In genomic region chr17:35046740-35047283, GRCh38 we compare ENCODE assay signal across 8 cellular contexts. TPM values are rescaled to one million over a fixed set of nuclear protein-coding genes. Genes with fewer than 3 reads are reported as not detected.
DNase-seq lines count a peak whose midpoint lies in the region; ATAC-seq and TF ChIP-seq lines count a peak whose summit lies in the region.

No MANE protein-coding gene starts in this region.

- H2AFZ ChIP-seq in GM23338, result no peak overlapping the region

- ATAC-seq in HG03108 (IDR thresholded peaks at IDR 0.05; ENCODE audit: unreplicated experiment) (peak; percentile 47), GM23338 (no peak), GM19397 (IDR thresholded peaks at IDR 0.05; ENCODE audit: unreplicated experiment) (no peak)

- H3K4me3 ChIP-seq in GM06990 (replicated peaks; ENCODE audit: low read depth, low read length), result peak overlapping the region; percentile 41
- H3K4me3 ChIP-seq in WERI-Rb-1 (ENCODE audit: low read depth, low read length), result peak overlapping the region; percentile 41
- H3K4me3 ChIP-seq in GM23338, result no peak overlapping the region

- H3K9me2 ChIP-seq in GM23338 (ENCODE audit: insufficient read depth), result no peaks in the 10 kb centered on the region

- no peaks in the 10 kb centered on the region for H3K79me2 ChIP-seq in GM23338 (replicated peaks; ENCODE audit: insufficient read depth)

- no peak overlapping the region for H3K4me3 Mint-ChIP-seq in GM23338

- H3F3A ChIP-seq in GM23338 (replicated peaks; ENCODE audit: low read depth), result 0 out of 2 replicates have a peak, but pooled peaks cover 3% of the 10 kb centered on the region

- H3K36me3 ChIP-seq in GM06990 (ENCODE audit: control insufficient read depth, insufficient read depth, low read length), result no peaks in the 10 kb centered on the region
- H3K36me3 ChIP-seq in WERI-Rb-1, result no peaks in the 10 kb centered on the region
- no peaks in the 10 kb centered on the region for H3K36me3 ChIP-seq in GM23338 (ENCODE audit: insufficient read depth)

- H3K36me3 Mint-ChIP-seq in GM23338 (ENCODE audit: low read depth), result 0 out of 3 replicates have a peak, but pooled peaks cover 3% of the 10 kb centered on the region

- 0 out of 2 replicates have a peak, but pooled peaks cover 2% of the 10 kb centered on the region for H3K4me1 ChIP-seq in GM23338 (ENCODE audit: insufficient read depth)

- DNase-seq in GM06990 (ENCODE audit: extremely low read depth, insufficient read length) (peak; percentile 50), WERI-Rb-1 (peak; percentile 25), dermis microvascular lymphatic vessel endothelial cell (ENCODE audit: low read depth in 2 of 2) (peak; percentile 63 to 91), GM23338 (ENCODE audit: low spot score) (no peak), NCI-H2081 (lab: John Stamatoyannopoulos, UW) (no peak)
- peak; percentile 26 to 35 for DNase-seq in stimulated activated CD4-positive, alpha-beta T cell treated with anti-CD3 and anti-CD28 coated beads, Interleukin-12 subunit alpha, Interleukin-12 subunit beta, amount 100 ng/mL, for 24 hours (ENCODE audit: low read depth in 2 of 2)

- H3K27ac ChIP-seq in WERI-Rb-1, result peak overlapping the region; percentile 35
- no peak overlapping the region for H3K27ac ChIP-seq in GM23338 (ENCODE audit: low read depth)

- peaks cover 11% of the 10 kb centered on the region for H3K4me1 Mint-ChIP-seq in GM23338

- TF ChIP-seq CTCF in GM06990 (IDR thresholded peaks at IDR 0.05; ENCODE audit: insufficient read depth, low read length, poor library complexity, severe bottlenecking) (no peak), WERI-Rb-1 (IDR thresholded peaks at IDR 0.05; ENCODE audit: low read depth, low read length) (no peak), GM23338 (conservative IDR thresholded peaks at IDR 0.05; ENCODE audit: low read depth in 2 of 2) (no peak)

- H3K27me3 ChIP-seq in GM06990 (replicated peaks; ENCODE audit: control insufficient read depth, insufficient read depth, low read length) (no peaks in the 10 kb centered on the region), WERI-Rb-1 (ENCODE audit: insufficient read depth, low read depth, severe bottlenecking) (no peaks in the 10 kb centered on the region), GM23338 (ENCODE audit: insufficient read depth) (no peaks in the 10 kb centered on the region)

- H3K27me3 Mint-ChIP-seq in GM23338 (ENCODE audit: insufficient read depth, low read depth, poor library complexity), result peaks cover 2% of the 10 kb centered on the region

- no peak overlapping the region for H3K4me2 ChIP-seq in GM23338

- no peaks in the 10 kb centered on the region for H4K20me1 ChIP-seq in GM23338 (replicated peaks; ENCODE audit: insufficient read depth)

- no peaks in the 10 kb centered on the region for H3K9me3 ChIP-seq in WERI-Rb-1 (ENCODE audit: severe bottlenecking)

- no peaks in the 10 kb centered on the region for H3K9me3 Mint-ChIP-seq in GM23338

- H3K27ac Mint-ChIP-seq in GM23338, result no peak overlapping the region; the same call in 1 of the 2 replicates

TF ChIP-seq in GM23338, 12 proteins besides CTCF, POLR2A, EP300 and RAD21 (continues in another document):
- no peak for TF ChIP-seq ZNF462 (CRISPR knock-in tag; IDR thresholded peaks at IDR 0.05)
- TF ChIP-seq NANOG (IDR thresholded peaks at IDR 0.05; ENCODE audit: borderline replicate concordance), result no peak
- TF ChIP-seq ZNF331 (CRISPR knock-in tag; IDR thresholded peaks at IDR 0.05; ENCODE audit: low read depth), result no peak
- no peak for TF ChIP-seq POLR2AphosphoS5 (IDR thresholded peaks at IDR 0.05; ENCODE audit: low read depth)
- no peak for TF ChIP-seq CREB1 (CRISPR knock-in tag; IDR thresholded peaks at IDR 0.05; ENCODE audit: low read depth)
- no peak for TF ChIP-seq REST (IDR thresholded peaks at IDR 0.05; ENCODE audit: unreplicated experiment)

RNA-seq across cellular contexts. Expression of gene RFFL, which starts 16.7 kb away (rescaled TPM):
- total RNA-seq in dermis microvascular lymphatic vessel endothelial cell, result 6.0 and 7.3 TPM in 2 replicates
- 22.2 and 29.2 TPM in 2 replicates for total RNA-seq in GM23338 (2014; rRNA removed; shearing (Covaris generic))
- polyA plus RNA-seq in GM23338 (2016; fragmentation: Nextera tagmentation; extraction: Ambion mirVana), result 4.1 and 6.4 TPM in 2 replicates

Comparison
In these comparisons a context has a peak if more than half of its experiments do, and no peak if none do; other contexts are left out.
1. DNase-seq: peak in GM06990 (single experiment), WERI-Rb-1 (single experiment), dermis microvascular lymphatic vessel endothelial cell (2 of 2) and stimulated activated CD4-positive, alpha-beta T cell treated with anti-CD3 and anti-CD28 coated beads, Interleukin-12 subunit alpha, Interleukin-12 subunit beta, amount 100 ng/mL, for 24 hours (2 of 2); none in GM23338 (single experiment) and NCI-H2081 (0 of 2).